Comparison of ENCODE assay signal across 17 cellular contexts in genomic region chr15:24746094-24746493, GRCh38.
DNase-seq lines count a peak whose midpoint lies in the region; ATAC-seq and TF ChIP-seq lines count a peak whose summit lies in the region.
"Had no signal": no experiment of that assay in that cellular context is flagged by ENCODE, and none has a peak within 500 bp of the region (broad histone marks: within the 10 kb centered on the region; RNA-seq: fewer than 3 reads in every experiment).

No MANE protein-coding gene starts in this region.

- H3K9me2 ChIP-seq in Loucy (replicated peaks; ENCODE audit: low read depth, low read length), result no peaks in the 10 kb centered on the region

- H2AFZ ChIP-seq in Loucy (ENCODE audit: low read length), result 0 out of 2 replicates have a peak overlapping the region, but pooled peaks have one; percentile 59

- H3K79me2 ChIP-seq in Loucy (ENCODE audit: insufficient read depth, low read length), result no peaks in the 10 kb centered on the region

- H3K9me3 ChIP-seq in Loucy (ENCODE audit: insufficient read depth, low read depth, low read length) (peaks cover 12% of the 10 kb centered on the region; the same call in 1 of the 2 replicates), RWPE2 (ENCODE audit: severe bottlenecking) (peaks cover 8% of the 10 kb centered on the region)

- H3K4me1 ChIP-seq in Loucy (ENCODE audit: insufficient read depth, low read length, poor library complexity, severe bottlenecking), result no peaks in the 10 kb centered on the region
- peaks cover 3% of the 10 kb centered on the region for H3K4me1 ChIP-seq in RWPE2 (ENCODE audit: insufficient read depth, poor library complexity, severe bottlenecking)
- H3K4me1 ChIP-seq: BLaER1 treated with 17β-estradiol and CSF1 and Interleukin-3, amounts not matched to agents 10 nM and 100 nM; Caco-2 had no signal

- no peak overlapping the region for H3K4me2 ChIP-seq in Loucy (ENCODE audit: low read depth, low read length, poor library complexity, severe bottlenecking)
- H3K4me2 ChIP-seq: BLaER1 treated with 17β-estradiol and CSF1 and Interleukin-3, amounts not matched to agents 10 nM and 100 nM had no signal

- TF ChIP-seq CTCF in Loucy (conservative IDR thresholded peaks at IDR 0.05; ENCODE audit: low read length) (no peak), RWPE2 (IDR thresholded peaks at IDR 0.05; ENCODE audit: poor library complexity, severe bottlenecking) (no peak), epithelial cell of esophagus (IDR thresholded peaks at IDR 0.05; ENCODE audit: insufficient read depth, low read depth, low read length, missing control alignments) (no peak)

- ATAC-seq in RWPE2 (ENCODE audit: low read depth) (peak; percentile 85), HG02870 (IDR thresholded peaks at IDR 0.05; ENCODE audit: unreplicated experiment) (no peak)
- no peak for ATAC-seq in stimulated activated naive CD8-positive, alpha-beta T cell treated with anti-CD3 and anti-CD28 coated beads, Interleukin-15, Interleukin-2, amounts not matched to agents 100 U/mL and 50 U/mL, for 24 hours
- ATAC-seq: CD8-positive, alpha-beta T cell had no signal

- H3K4me3 ChIP-seq in Loucy (ENCODE audit: low read length, poor library complexity, severe bottlenecking) (no peak overlapping the region), RWPE2 (ENCODE audit: severe bottlenecking) (no peak overlapping the region), epithelial cell of esophagus (ENCODE audit: low read length) (no peak overlapping the region)
- H3K4me3 ChIP-seq: BLaER1 treated with 17β-estradiol and CSF1 and Interleukin-3, amounts not matched to agents 10 nM and 100 nM had no signal

- no peak for DNase-seq in RWPE2 (ENCODE audit: low spot score)
- peak; percentile 9 for DNase-seq in epithelial cell of esophagus (ENCODE audit: low read depth)
- no peak for DNase-seq in NCI-H2227 (lab: John Stamatoyannopoulos, UW; ENCODE audit: unreplicated experiment)
- DNase-seq in iPS-NIHi11 (ENCODE audit: low spot score), result no peak
- DNase-seq in stimulated activated naive CD8-positive, alpha-beta T cell treated with anti-CD3 and anti-CD28 coated beads, Interleukin-15, Interleukin-2, amounts not matched to agents 100 U/mL and 50 U/mL, for 24 hours, result no peak
- DNase-seq: 8988T; AML-193; Caco-2; Calu3; CD4-positive, alpha-beta T cell; CD8-positive, alpha-beta T cell; DMS79 treated with DMSO at 0.1 percent for 48 hours; GF-D8 had no signal

- H4K20me1 ChIP-seq in Loucy (ENCODE audit: insufficient read depth, low read length, poor library complexity, severe bottlenecking), result no peaks in the 10 kb centered on the region
- H4K20me1 ChIP-seq: BLaER1 treated with 17β-estradiol and CSF1 and Interleukin-3, amounts not matched to agents 10 nM and 100 nM had no signal

- H3K27me3 ChIP-seq in Loucy (ENCODE audit: insufficient read depth, low read length, poor library complexity, severe bottlenecking) (no peaks in the 10 kb centered on the region), RWPE2 (ENCODE audit: insufficient read depth, poor library complexity, severe bottlenecking) (no peaks in the 10 kb centered on the region)
- H3K27me3 ChIP-seq: BLaER1 treated with 17β-estradiol and CSF1 and Interleukin-3, amounts not matched to agents 10 nM and 100 nM had no signal

- H3F3A ChIP-seq in Loucy (ENCODE audit: low read depth), result no peaks in the 10 kb centered on the region

- H3K36me3 ChIP-seq in Loucy (ENCODE audit: insufficient read depth, low read length) (no peaks in the 10 kb centered on the region), RWPE2 (ENCODE audit: low read depth) (no peaks in the 10 kb centered on the region)
- H3K36me3 ChIP-seq: BLaER1 treated with 17β-estradiol and CSF1 and Interleukin-3, amounts not matched to agents 10 nM and 100 nM had no signal

- no peak overlapping the region for H3K9ac ChIP-seq in Loucy (ENCODE audit: low read depth, low read length, poor library complexity, severe bottlenecking)
- H3K9ac ChIP-seq: BLaER1 treated with 17β-estradiol and CSF1 and Interleukin-3, amounts not matched to agents 10 nM and 100 nM had no signal

- H3K27ac ChIP-seq in RWPE2 (ENCODE audit: poor library complexity, severe bottlenecking), result no peak overlapping the region
- H3K27ac ChIP-seq: BLaER1 treated with 17β-estradiol and CSF1 and Interleukin-3, amounts not matched to agents 10 nM and 100 nM; C4-2B had no signal
